ENCODE assay signal across 18 cellular contexts in the genomic region with DNA sequence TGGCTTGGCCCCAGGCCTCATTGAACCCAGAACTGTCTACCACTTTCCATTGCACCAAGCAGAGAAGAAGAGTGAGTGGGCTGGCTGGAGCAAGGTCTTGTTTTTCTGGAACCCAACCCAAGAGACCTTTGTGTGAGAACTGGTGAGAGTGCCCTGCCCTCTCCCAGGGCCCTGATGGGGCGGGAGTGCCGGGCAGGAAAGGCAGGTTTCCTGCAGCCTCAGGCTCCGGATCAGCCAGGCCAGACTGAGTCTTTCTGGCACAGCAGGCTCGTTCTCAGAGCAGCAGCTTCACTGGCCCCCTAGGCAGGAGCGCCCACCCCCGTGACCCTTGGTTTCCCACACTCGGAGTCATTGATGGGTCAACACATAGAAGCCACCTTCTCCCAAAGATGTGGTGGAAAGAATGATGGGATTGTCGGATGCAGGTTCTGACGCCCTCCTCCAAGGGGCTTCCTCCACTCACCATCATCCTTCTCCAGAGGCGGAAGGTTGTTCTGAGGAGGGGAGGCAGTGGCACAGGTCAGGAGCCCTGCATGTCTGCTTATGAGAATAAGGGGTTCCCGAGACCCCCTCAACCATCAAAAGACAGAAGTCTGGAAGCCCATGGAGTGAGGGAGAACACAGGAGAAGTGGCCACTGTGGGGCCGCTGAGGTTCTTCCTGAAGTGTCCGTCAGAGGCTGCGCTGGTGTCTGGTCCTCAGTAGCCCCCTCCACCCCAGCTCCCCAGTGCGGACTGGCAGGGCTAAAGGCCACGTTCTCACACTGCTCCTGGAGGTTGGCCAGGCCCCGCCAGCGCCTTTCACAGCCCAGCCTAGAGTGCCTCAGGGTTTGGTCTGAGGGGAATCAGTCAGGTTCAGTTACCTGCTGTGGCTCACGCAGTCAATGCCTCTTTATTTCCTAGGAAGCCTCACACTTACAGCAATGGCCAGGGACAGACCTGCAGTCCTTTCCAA.
A peak's percentile ranks its signal among the peaks of the same experiment; 100 is the strongest.
DNase-seq lines count a peak whose midpoint lies in the region; ATAC-seq and TF ChIP-seq lines count a peak whose summit lies in the region.
"Had no signal": no experiment of that assay in that cellular context is flagged by ENCODE, and none has a peak within 500 bp of the region (broad histone marks: within the 10 kb centered on the region; RNA-seq: fewer than 3 reads in every experiment).

No MANE protein-coding gene starts in this region.

- no peak overlapping the region for H3K23ac ChIP-seq in trophoblast cell (ENCODE audit: low read length)

- peak overlapping the region; percentile 15 for H2BK12ac ChIP-seq in trophoblast cell (ENCODE audit: low read length)

- H3K27me3 Mint-ChIP-seq in CD4-positive, alpha-beta memory T cell: peaks cover 1 to 12% of the 10 kb centered on the region in 2 donors

- ATAC-seq in foreskin keratinocyte: peak; percentile 21
- ATAC-seq: T-helper 17 cell had no signal

- no peaks in the 10 kb centered on the region for H3K36me3 Mint-ChIP-seq in CD4-positive, alpha-beta memory T cell

- no peaks in the 10 kb centered on the region for H3K9me2 ChIP-seq in PC-9 (ENCODE audit: insufficient read depth)

- H3K9ac ChIP-seq in trophoblast cell (ENCODE audit: low read length): no peak overlapping the region
- H3K9ac ChIP-seq: BLaER1 had no signal

- H4K91ac ChIP-seq in trophoblast cell (ENCODE audit: low read depth, low read length): peak overlapping the region; percentile 85

- peak overlapping the region; percentile 62 for H2BK120ac ChIP-seq in trophoblast cell (ENCODE audit: insufficient read depth, low read length, poor library complexity)

- no peak for TF ChIP-seq POLR2A in adrenal gland (IDR thresholded peaks at IDR 0.05)

- H3K4ac ChIP-seq in trophoblast cell (ENCODE audit: low read depth, low read length): no peak overlapping the region

- H2AFZ ChIP-seq in PC-9 (no peak overlapping the region), trophoblast cell (ENCODE audit: insufficient read depth, low read length, poor library complexity) (no peak overlapping the region)

- POLR2A ChIA-PET in PC-9 (lab: Charles Lee; ENCODE audit: unreplicated experiment): interaction anchor here (1.0 kb wide), 1 partner anchor 111 kb away, joined by 3 read pairs; a partner anchor contains a TSS
- POLR2A ChIA-PET in CD4-positive, alpha-beta memory T cell (lab: Charles Lee; ENCODE audit: partially characterized antibody): no interaction called here

- intact Hi-C loops in PC-9 (cut with micrococcal nuclease; ENCODE audit: unreplicated experiment) (loop anchor here (2.0 kb wide), 1 partner anchor 29 kb away; no protein-coding TSS in a partner anchor), adrenal gland (cut with DNase I) (loop anchor here in 1 of 2 donors (5.0 kb wide), 1 partner anchor 113 kb away; a partner anchor contains a TSS)
- intact Hi-C loops in CD4-positive, alpha-beta memory T cell (cut with micrococcal nuclease): no loop called here

- H3K9me3 ChIP-seq in PC-9 (ENCODE audit: insufficient read depth, low read depth) (no peaks in the 10 kb centered on the region), trophoblast cell (ENCODE audit: insufficient read depth, low read depth, low read length) (peaks cover 2% of the 10 kb centered on the region), adrenal gland (replicated peaks in 1 of 3) (no peaks in the 10 kb centered on the region)
- H3K9me3 ChIP-seq in CD4-positive, alpha-beta memory T cell (ENCODE audit: control insufficient read depth in 1 of 2, low read length in 2 of 2): no peaks in the 10 kb centered on the region
- H3K9me3 ChIP-seq: BLaER1 had no signal

- H3K14ac ChIP-seq in trophoblast cell (ENCODE audit: low read length): peak overlapping the region; percentile 42

- H3K27me3 ChIP-seq in PC-9 (ENCODE audit: insufficient read depth, low read depth): no peaks in the 10 kb centered on the region
- no peaks in the 10 kb centered on the region for H3K27me3 ChIP-seq in foreskin keratinocyte
- no peaks in the 10 kb centered on the region for H3K27me3 ChIP-seq in trophoblast cell (ENCODE audit: insufficient read depth, low read length)
- H3K27me3 ChIP-seq in adrenal gland: no peaks in the 10 kb centered on the region
- no peaks in the 10 kb centered on the region for H3K27me3 ChIP-seq in CD4-positive, alpha-beta memory T cell (ENCODE audit: insufficient read depth, low read length)
- H3K27me3 ChIP-seq: BLaER1 had no signal

- DNase-seq in PC-9 (peak; percentile 71 to 78), foreskin keratinocyte (no peak), trophoblast cell (peak; percentile 41 to 57), GM10266 (ENCODE audit: extremely low spot score) (no peak), adrenal gland (no peak), NCI-H1694 (lab: John Stamatoyannopoulos, UW) (no peak)
- no peak for DNase-seq in CD4-positive, alpha-beta memory T cell
- DNase-seq: activated CD4-positive, alpha-beta T cell treated with anti-CD3 and anti-CD28 coated beads, Interleukin-2, amount 50 U/mL, for 4 hours; activated T-cell treated with anti-CD3 and anti-CD28 coated beads for 4 hours; amniotic stem cell; central memory CD4-positive, alpha-beta T cell; NCI-H1694 treated with DMSO at 0.1 percent for 48 hours; NCI-H2227 treated with DMSO at 0.1 percent for 48 hours; NCI-H774; stimulated activated CD8-positive, alpha-beta memory T cell treated with anti-CD3 and anti-CD28 coated beads, Interleukin-4, amount 100 ng/mL, for 48 hours; T-helper 17 cell had no signal

- H3K27ac Mint-ChIP-seq in CD4-positive, alpha-beta memory T cell: no peak overlapping the region
- H3K27ac Mint-ChIP-seq: T-helper 17 cell had no signal

- WGBS in trophoblast cell (ENCODE audit: extremely low coverage, insufficient coverage, insufficient read length): no CpG with 5 or more reads among the region's 19 CpGs
- 76 to 91% (median 80%) methylated on average over 12 to 19 of the region's 19 CpGs for WGBS in adrenal gland, 4 donors

- BruUV-seq in PC-9 (replicated peaks; lab: Mats Ljungman, UMichigan): no TSS peak

- H3K27ac ChIP-seq in C4-2B (peak overlapping the region; percentile 26), PC-9 (peak overlapping the region; percentile 78), foreskin keratinocyte (no peak overlapping the region), trophoblast cell (ENCODE audit: low read depth, low read length) (peak overlapping the region; percentile 66), adrenal gland (no peak overlapping the region)
- H3K27ac ChIP-seq in CD4-positive, alpha-beta memory T cell (ENCODE audit: low read depth, low read length): no peak overlapping the region
- H3K27ac ChIP-seq: BLaER1 had no signal

- no peaks in the 10 kb centered on the region for H4K20me1 ChIP-seq in PC-9 (ENCODE audit: insufficient read depth)
- H4K20me1 ChIP-seq: BLaER1 had no signal

- peaks cover 0 to 2% (median 0%) of the 10 kb centered on the region in 4 donors for H3K4me1 Mint-ChIP-seq in CD4-positive, alpha-beta memory T cell
- H3K4me1 Mint-ChIP-seq: T-helper 17 cell had no signal

- peak overlapping the region; percentile 58 for H4K8ac ChIP-seq in trophoblast cell (ENCODE audit: low read depth, low read length)

- peak overlapping the region; percentile 37 for H2BK5ac ChIP-seq in trophoblast cell (ENCODE audit: low read depth, low read length, poor library complexity)

- H2AK5ac ChIP-seq in trophoblast cell (ENCODE audit: low read length): peak overlapping the region; percentile 26

- no peak overlapping the region for H4K12ac ChIP-seq in trophoblast cell (ENCODE audit: low read depth, low read length)

- peaks cover 0 to 3% (median 0%) of the 10 kb centered on the region in 8 donors for H3K9me3 Mint-ChIP-seq in CD4-positive, alpha-beta memory T cell

- H3K18ac ChIP-seq in trophoblast cell (ENCODE audit: low read length): peak overlapping the region; percentile 25

- H3K4me1 ChIP-seq in PC-9 (replicated peaks; ENCODE audit: insufficient read depth) (peaks cover 59% of the 10 kb centered on the region), foreskin keratinocyte (peaks cover 4% of the 10 kb centered on the region), trophoblast cell (ENCODE audit: control insufficient read depth in 1 of 2, insufficient read depth in 2 of 2, low read length in 2 of 2) (peaks cover 21 to 24% of the 10 kb centered on the region in 2 experiments), adrenal gland (replicated peaks in 1 of 2) (no peaks in the 10 kb centered on the region)
- H3K4me1 ChIP-seq in CD4-positive, alpha-beta memory T cell (ENCODE audit: insufficient read depth, low read length): no peaks in the 10 kb centered on the region

- H3K4me3 Mint-ChIP-seq in CD4-positive, alpha-beta memory T cell: no peak overlapping the region
- H3K4me3 Mint-ChIP-seq: T-helper 17 cell had no signal

- no peak for TF ChIP-seq CTCF in C4-2B (conservative IDR thresholded peaks at IDR 0.05)
- no peak for TF ChIP-seq CTCF in PC-9 (conservative IDR thresholded peaks at IDR 0.05)
- TF ChIP-seq CTCF in foreskin keratinocyte (conservative IDR thresholded peaks at IDR 0.05): no peak
- TF ChIP-seq CTCF in GM10266 (IDR thresholded peaks at IDR 0.05; ENCODE audit: control insufficient read depth, insufficient read depth, low read depth, missing control alignments): no peak
- no peak for TF ChIP-seq CTCF in adrenal gland (IDR thresholded peaks at IDR 0.05)

- H3K36me3 ChIP-seq in PC-9 (ENCODE audit: low read depth) (no peaks in the 10 kb centered on the region), trophoblast cell (ENCODE audit: control insufficient read depth in 1 of 2, insufficient read depth in 2 of 2, low read length in 2 of 2) (no peaks in the 10 kb centered on the region), adrenal gland (replicated peaks in 1 of 2) (no peaks in the 10 kb centered on the region)
- H3K36me3 ChIP-seq in CD4-positive, alpha-beta memory T cell (ENCODE audit: insufficient read depth, low read length): no peaks in the 10 kb centered on the region
- H3K36me3 ChIP-seq: BLaER1 had no signal

- CTCF ChIA-PET in PC-9 (lab: Charles Lee): no interaction called here
- CTCF ChIA-PET in CD4-positive, alpha-beta memory T cell (lab: Charles Lee; ENCODE audit: partially characterized antibody): no interaction called here

- H3K4me2 ChIP-seq in PC-9 (peak overlapping the region; percentile 53), trophoblast cell (ENCODE audit: low read length) (peak overlapping the region; percentile 24)
- H3K4me2 ChIP-seq: BLaER1 had no signal

- peaks cover 24% of the 10 kb centered on the region for H3K79me1 ChIP-seq in trophoblast cell (ENCODE audit: low read length)

- peaks cover 28% of the 10 kb centered on the region for H3F3A ChIP-seq in PC-9 (ENCODE audit: insufficient read depth, low read depth)

- H3K4me3 ChIP-seq in PC-9 (no peak overlapping the region), trophoblast cell (ENCODE audit: low read depth, low read length) (no peak overlapping the region), adrenal gland (no peak overlapping the region)
- H3K4me3 ChIP-seq in CD4-positive, alpha-beta memory T cell (ENCODE audit: low read length in 2 of 2): no peak overlapping the region
- H3K4me3 ChIP-seq: BLaER1 had no signal

- no peaks in the 10 kb centered on the region for H3K79me2 ChIP-seq in PC-9 (ENCODE audit: low read depth)
- no peaks in the 10 kb centered on the region for H3K79me2 ChIP-seq in trophoblast cell (ENCODE audit: control insufficient read depth, insufficient read depth, low read length, poor library complexity)

Comparison
In these comparisons a context has a peak if more than half of its experiments do, and no peak if none do; other contexts are left out.
1. H3K27ac ChIP-seq: peak in C4-2B (single experiment), PC-9 (single experiment) and trophoblast cell (single experiment); none in foreskin keratinocyte (single experiment), adrenal gland (0 of 5) and CD4-positive, alpha-beta memory T cell (single experiment).
2. DNase-seq: peak in PC-9 (2 of 2) and trophoblast cell (2 of 2); none in foreskin keratinocyte (0 of 2), GM10266 (single experiment), adrenal gland (0 of 7), CD4-positive, alpha-beta memory T cell (0 of 5) and NCI-H1694 (single experiment).